Comparison of ENCODE assay signal across 8 cellular contexts in the genomic region with DNA sequence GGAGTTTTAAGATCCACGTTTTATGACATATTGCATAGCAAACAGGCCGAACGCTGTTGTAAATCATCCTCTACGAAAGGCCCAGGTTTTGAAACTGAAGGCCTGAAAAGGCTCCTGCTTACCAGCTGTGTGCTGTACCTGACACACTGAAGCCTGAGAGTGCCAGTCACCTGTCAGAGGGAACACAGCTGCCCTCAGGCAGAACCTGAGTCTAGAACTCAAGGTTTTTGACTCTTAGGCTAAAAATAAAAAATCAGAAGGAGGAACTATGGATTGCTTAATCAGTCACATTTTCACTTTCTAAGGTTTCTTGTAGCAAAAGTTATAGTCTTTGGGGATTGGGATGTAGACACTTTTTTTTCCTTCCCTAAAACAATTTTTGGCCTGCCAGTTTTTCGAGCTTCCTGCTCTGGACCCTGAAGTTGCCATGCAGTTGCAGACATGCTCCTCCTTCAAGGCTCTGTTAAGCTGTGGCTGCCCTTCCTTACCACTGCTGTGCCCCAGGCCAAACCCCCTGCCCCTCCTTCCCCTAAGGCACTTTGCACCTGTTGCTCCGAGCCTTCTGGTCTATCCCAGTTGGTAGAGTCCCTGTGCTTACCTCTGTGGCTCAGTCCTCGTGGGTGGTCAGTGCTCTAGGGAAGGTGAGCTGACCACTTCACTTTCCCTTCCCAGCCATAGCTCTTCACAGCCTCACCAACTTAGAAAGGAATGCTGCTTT. TPM values are rescaled to one million over a fixed set of nuclear protein-coding genes. Genes with fewer than 3 reads are reported as not detected.
DNase-seq lines count a peak whose midpoint lies in the region; ATAC-seq and TF ChIP-seq lines count a peak whose summit lies in the region.

No MANE protein-coding gene starts in this region.

- H3K4me2 ChIP-seq in BLaER1 treated with 17β-estradiol and CSF1 and Interleukin-3, amounts not matched to agents 10 nM and 100 nM = peak overlapping the region; percentile 54 to 92 (median 83)
- peak overlapping the region; percentile 52 for H3K4me2 ChIP-seq in KMS-11

- TF ChIP-seq CTCF in KMS-11 (conservative IDR thresholded peaks at IDR 0.05; ENCODE audit: low read depth, low read length) = no peak
- no peak for TF ChIP-seq CTCF in brain (conservative IDR thresholded peaks at IDR 0.05)
- no peak for TF ChIP-seq CTCF in progenitor cell of endocrine pancreas (IDR thresholded peaks at IDR 0.05; ENCODE audit: unreplicated experiment)

- 0 out of 20 replicates have a peak overlapping the region, but pooled peaks of 2 of the 10 experiments have one; percentile 1 to 24 for H3K4me3 ChIP-seq in BLaER1 treated with 17β-estradiol and CSF1 and Interleukin-3, amounts not matched to agents 10 nM and 100 nM
- H3K4me3 ChIP-seq in KMS-11 (IDR thresholded peaks at IDR 0.05; ENCODE audit: insufficient read depth, low read depth, low read length) = no peak overlapping the region
- H3K4me3 ChIP-seq in naive thymus-derived CD4-positive, alpha-beta T cell (ENCODE audit: low read length) = no peak overlapping the region

- H3K4me1 ChIP-seq in BLaER1 treated with 17β-estradiol and CSF1 and Interleukin-3, amounts not matched to agents 10 nM and 100 nM = peaks cover 30 to 41% (median 39%) of the 10 kb centered on the region in 10 experiments
- H3K4me1 ChIP-seq in KMS-11 (ENCODE audit: low read depth, poor library complexity, severe bottlenecking) = peaks cover 85% of the 10 kb centered on the region
- H3K4me1 ChIP-seq in naive thymus-derived CD4-positive, alpha-beta T cell (ENCODE audit: control insufficient read depth in 2 of 2, insufficient read depth in 2 of 2, low read length in 2 of 2) = no peaks in the 10 kb centered on the region

- H2AFZ ChIP-seq in KMS-11 (ENCODE audit: low read depth) = no peak overlapping the region

- peak overlapping the region; percentile 10 to 60 (median 34); a peak in 16 of 22 replicates for H3K9ac ChIP-seq in BLaER1 treated with 17β-estradiol and CSF1 and Interleukin-3, amounts not matched to agents 10 nM and 100 nM
- H3K9ac ChIP-seq in KMS-11 = no peak overlapping the region; the same call in 1 of the 2 replicates

- H3K9me3 Mint-ChIP-seq in brain = no peaks in the 10 kb centered on the region
- no peaks in the 10 kb centered on the region for H3K9me3 Mint-ChIP-seq in naive thymus-derived CD4-positive, alpha-beta T cell
- no peaks in the 10 kb centered on the region for H3K9me3 Mint-ChIP-seq in progenitor cell of endocrine pancreas (ENCODE audit: low read depth)
- no peaks in the 10 kb centered on the region for H3K9me3 Mint-ChIP-seq in activated T-helper 1 cell treated with anti-CD3 and anti-CD28 coated beads, Interleukin-12 subunit alpha, Interleukin-12 subunit beta, Interleukin-2, Interleukin-4 antibody, amounts not matched to agents 30 ng/mL and 10 ng/mL and 1 ng/mL, durations not matched to agents 14 hours and 24 hours and 36 hours

- peaks cover 75% of the 10 kb centered on the region for H3K79me2 ChIP-seq in KMS-11 (ENCODE audit: insufficient read depth, low read depth)

- H3K27me3 Mint-ChIP-seq in brain = no peaks in the 10 kb centered on the region
- H3K27me3 Mint-ChIP-seq in naive thymus-derived CD4-positive, alpha-beta T cell = no peaks in the 10 kb centered on the region
- no peaks in the 10 kb centered on the region for H3K27me3 Mint-ChIP-seq in progenitor cell of endocrine pancreas
- H3K27me3 Mint-ChIP-seq in activated T-helper 1 cell treated with anti-CD3 and anti-CD28 coated beads, Interleukin-12 subunit alpha, Interleukin-12 subunit beta, Interleukin-2, Interleukin-4 antibody, amounts not matched to agents 30 ng/mL and 10 ng/mL and 1 ng/mL, durations not matched to agents 14 hours and 24 hours and 36 hours (ENCODE audit: insufficient read depth) = no peaks in the 10 kb centered on the region

- no peaks in the 10 kb centered on the region for H3K9me3 ChIP-seq in BLaER1 treated with 17β-estradiol and CSF1 and Interleukin-3, amounts not matched to agents 10 nM and 100 nM (replicated peaks in 1 of 11)
- H3K9me3 ChIP-seq in naive thymus-derived CD4-positive, alpha-beta T cell (ENCODE audit: control insufficient read depth in 2 of 3, low read length in 3 of 3) = no peaks in the 10 kb centered on the region

- DNase-seq in naive thymus-derived CD4-positive, alpha-beta T cell = no peak
- DNase-seq in NK-92 treated with Interleukin-12 subunit alpha and Interleukin-12 subunit beta, amount 100 ng/mL, for 24 hours (lab: John Stamatoyannopoulos, UW) = no peak
- DNase-seq in progenitor cell of endocrine pancreas (ENCODE audit: low spot score, unreplicated experiment) (no peak), DMS79 treated with DMSO at 0.1 percent for 48 hours (lab: John Stamatoyannopoulos, UW) (no peak)
- no peak for DNase-seq in activated T-helper 1 cell treated with anti-CD3 and anti-CD28 coated beads, Interleukin-12 subunit alpha, Interleukin-12 subunit beta, Interleukin-2, Interleukin-4 antibody, amounts not matched to agents 30 ng/mL and 10 ng/mL and 1 ng/mL, durations not matched to agents 14 hours and 24 hours and 36 hours (ENCODE audit: low spot score)

- H3K4me3 Mint-ChIP-seq in brain (peak overlapping the region in 2 of 5 experiments; percentile 1 to 60), progenitor cell of endocrine pancreas (ENCODE audit: low read depth) (no peak overlapping the region)
- H3K4me3 Mint-ChIP-seq in naive thymus-derived CD4-positive, alpha-beta T cell = no peak overlapping the region
- H3K4me3 Mint-ChIP-seq in activated T-helper 1 cell treated with anti-CD3 and anti-CD28 coated beads, Interleukin-12 subunit alpha, Interleukin-12 subunit beta, Interleukin-2, Interleukin-4 antibody, amounts not matched to agents 30 ng/mL and 10 ng/mL and 1 ng/mL, durations not matched to agents 14 hours and 24 hours and 36 hours = no peak overlapping the region

- POLR2A ChIA-PET in naive thymus-derived CD4-positive, alpha-beta T cell (lab: Charles Lee) = interaction anchor here (0.6 to 2.1 kb wide), 7 partner anchors 54 to 532 kb away, joined by 3 to 8 read pairs (median 4); a partner anchor contains a TSS

- peak overlapping the region in 8 of 11 experiments; percentile 16 to 55 (median 38); a peak in 15 of 22 replicates for H3K27ac ChIP-seq in BLaER1 treated with 17β-estradiol and CSF1 and Interleukin-3, amounts not matched to agents 10 nM and 100 nM
- peak overlapping the region; percentile 34; the same call in 1 of the 2 replicates for H3K27ac ChIP-seq in KMS-11
- H3K27ac ChIP-seq in naive thymus-derived CD4-positive, alpha-beta T cell (ENCODE audit: low read depth, low read length) = peak overlapping the region; percentile 18

- CTCF ChIA-PET in naive thymus-derived CD4-positive, alpha-beta T cell (lab: Charles Lee) = interaction anchor here (0.6 to 5.7 kb wide), 25 partner anchors 13 to 558 kb away, joined by 3 to 58 read pairs (median 4); a partner anchor contains a TSS

- peaks cover 23 to 33% (median 28%) of the 10 kb centered on the region in 11 experiments for H3K36me3 ChIP-seq in BLaER1 treated with 17β-estradiol and CSF1 and Interleukin-3, amounts not matched to agents 10 nM and 100 nM
- no peaks in the 10 kb centered on the region for H3K36me3 ChIP-seq in KMS-11 (ENCODE audit: insufficient read depth)
- H3K36me3 ChIP-seq in naive thymus-derived CD4-positive, alpha-beta T cell (ENCODE audit: control insufficient read depth in 2 of 3, insufficient read depth in 3 of 3, low read length in 3 of 3) = peaks cover 0 to 24% (median 3%) of the 10 kb centered on the region in 3 experiments

- intact Hi-C loops in naive thymus-derived CD4-positive, alpha-beta T cell (cut with micrococcal nuclease) = loop anchor here (1.0 to 10.0 kb wide), 11 partner anchors 13 to 801 kb away; a partner anchor contains a TSS
- intact Hi-C loops in activated T-helper 1 cell treated with anti-CD3 and anti-CD28 coated beads, Interleukin-12 subunit alpha, Interleukin-12 subunit beta, Interleukin-2, Interleukin-4 antibody, amounts not matched to agents 30 ng/mL and 10 ng/mL and 1 ng/mL, durations not matched to agents 14 hours and 24 hours and 36 hours (cut with micrococcal nuclease) = loop anchor here (1.0 to 5.0 kb wide), 5 partner anchors 56 to 351 kb away; a partner anchor contains a TSS

- H3K4me1 Mint-ChIP-seq in brain = peaks cover 51% of the 10 kb centered on the region
- H3K4me1 Mint-ChIP-seq in naive thymus-derived CD4-positive, alpha-beta T cell = peaks cover 17 to 54% (median 45%) of the 10 kb centered on the region in 7 donors
- H3K4me1 Mint-ChIP-seq in progenitor cell of endocrine pancreas (ENCODE audit: low read depth) = peaks cover 12% of the 10 kb centered on the region
- H3K4me1 Mint-ChIP-seq in activated T-helper 1 cell treated with anti-CD3 and anti-CD28 coated beads, Interleukin-12 subunit alpha, Interleukin-12 subunit beta, Interleukin-2, Interleukin-4 antibody, amounts not matched to agents 30 ng/mL and 10 ng/mL and 1 ng/mL, durations not matched to agents 14 hours and 24 hours and 36 hours (ENCODE audit: low read depth) = peaks cover 22% of the 10 kb centered on the region

- ATAC-seq in naive thymus-derived CD4-positive, alpha-beta T cell = no peak

- no peaks in the 10 kb centered on the region for H3K27me3 ChIP-seq in BLaER1 treated with 17β-estradiol and CSF1 and Interleukin-3, amounts not matched to agents 10 nM and 100 nM
- H3K27me3 ChIP-seq in KMS-11 (ENCODE audit: insufficient read depth, low read depth) = no peaks in the 10 kb centered on the region
- H3K27me3 ChIP-seq in naive thymus-derived CD4-positive, alpha-beta T cell (ENCODE audit: control insufficient read depth in 2 of 2, insufficient read depth in 2 of 2, low read length in 2 of 2) = no peaks in the 10 kb centered on the region

- H3K27ac Mint-ChIP-seq in brain (peak overlapping the region; percentile 40 to 87 (median 84)), progenitor cell of endocrine pancreas (no peak overlapping the region)
- peak overlapping the region; percentile 24 to 90 (median 83) for H3K27ac Mint-ChIP-seq in naive thymus-derived CD4-positive, alpha-beta T cell
- no peak overlapping the region for H3K27ac Mint-ChIP-seq in activated T-helper 1 cell treated with anti-CD3 and anti-CD28 coated beads, Interleukin-12 subunit alpha, Interleukin-12 subunit beta, Interleukin-2, Interleukin-4 antibody, amounts not matched to agents 30 ng/mL and 10 ng/mL and 1 ng/mL, durations not matched to agents 14 hours and 24 hours and 36 hours

- H3K36me3 Mint-ChIP-seq in brain = peaks cover 17% of the 10 kb centered on the region
- peaks cover 0 to 13% (median 8%) of the 10 kb centered on the region in 5 donors for H3K36me3 Mint-ChIP-seq in naive thymus-derived CD4-positive, alpha-beta T cell
- peaks cover 2% of the 10 kb centered on the region for H3K36me3 Mint-ChIP-seq in progenitor cell of endocrine pancreas (ENCODE audit: insufficient read depth)
- peaks cover 3% of the 10 kb centered on the region for H3K36me3 Mint-ChIP-seq in activated T-helper 1 cell treated with anti-CD3 and anti-CD28 coated beads, Interleukin-12 subunit alpha, Interleukin-12 subunit beta, Interleukin-2, Interleukin-4 antibody, amounts not matched to agents 30 ng/mL and 10 ng/mL and 1 ng/mL, durations not matched to agents 14 hours and 24 hours and 36 hours (ENCODE audit: low read depth)

- peaks cover 21 to 76% (median 60%) of the 10 kb centered on the region in 11 experiments; a peak in 21 of 22 replicates for H4K20me1 ChIP-seq in BLaER1 treated with 17β-estradiol and CSF1 and Interleukin-3, amounts not matched to agents 10 nM and 100 nM
- peaks cover 5% of the 10 kb centered on the region for H4K20me1 ChIP-seq in KMS-11 (ENCODE audit: insufficient read depth)

RNA-seq across cellular contexts. Expression of a gene that starts 56.6 kb away (rescaled TPM):
- 5.9 TPM for polyA plus RNA-seq in brain (ENCODE audit: insufficient read depth, low read depth, low replicate concordance)
- total RNA-seq in naive thymus-derived CD4-positive, alpha-beta T cell = 10 to 100 TPM; 18.8 to 25.9 (median 23.8) TPM
- 1 to 10 TPM; 5.0 to 5.4 TPM for polyA plus RNA-seq in naive thymus-derived CD4-positive, alpha-beta T cell
- 13.5 TPM in 2 replicates for total RNA-seq in progenitor cell of endocrine pancreas
- 19.8 and 20.0 TPM in 2 replicates for total RNA-seq in activated T-helper 1 cell treated with anti-CD3 and anti-CD28 coated beads, Interleukin-12 subunit alpha, Interleukin-12 subunit beta, Interleukin-2, Interleukin-4 antibody, amounts not matched to agents 30 ng/mL and 10 ng/mL and 1 ng/mL, durations not matched to agents 14 hours and 24 hours and 36 hours

RNA-seq across cellular contexts. Expression of a gene that starts 56.6 kb away (rescaled TPM):
- polyA plus RNA-seq in brain (ENCODE audit: insufficient read depth, low read depth, low replicate concordance) = 0.66 TPM
- total RNA-seq in naive thymus-derived CD4-positive, alpha-beta T cell = 100 to 1,000 TPM; 179 to 326 (median 208) TPM
- 10 to 100 TPM; 62.6 to 85.7 TPM for polyA plus RNA-seq in naive thymus-derived CD4-positive, alpha-beta T cell
- total RNA-seq in progenitor cell of endocrine pancreas = 16.8 and 17.0 TPM in 2 replicates
- 78.0 and 81.9 TPM in 2 replicates for total RNA-seq in activated T-helper 1 cell treated with anti-CD3 and anti-CD28 coated beads, Interleukin-12 subunit alpha, Interleukin-12 subunit beta, Interleukin-2, Interleukin-4 antibody, amounts not matched to agents 30 ng/mL and 10 ng/mL and 1 ng/mL, durations not matched to agents 14 hours and 24 hours and 36 hours

Comparison
In these comparisons a context has a peak if more than half of its experiments do, and no peak if none do; other contexts are left out.
1. H3K27ac Mint-ChIP-seq: peak in brain (5 of 5) and naive thymus-derived CD4-positive, alpha-beta T cell (9 of 9); none in progenitor cell of endocrine pancreas (single experiment) and activated T-helper 1 cell treated with anti-CD3 and anti-CD28 coated beads, Interleukin-12 subunit alpha, Interleukin-12 subunit beta, Interleukin-2, Interleukin-4 antibody, amounts not matched to agents 30 ng/mL and 10 ng/mL and 1 ng/mL, durations not matched to agents 14 hours and 24 hours and 36 hours (single experiment).
2. Peak in every context shown above with its lines, with median percentiles within 50 percentile points of each other: H3K27ac ChIP-seq.